In genomic region chr18:23336072-23336471, GRCh38 we compare ENCODE assay signal across 28 cellular contexts.
DNase-seq lines count a peak whose midpoint lies in the region; FAIRE-seq and TF ChIP-seq lines count a peak whose summit lies in the region.
"Had no signal": no experiment of that assay in that cellular context is flagged by ENCODE, and none has a peak within 500 bp of the region (broad histone marks: within the 10 kb centered on the region; RNA-seq: fewer than 3 reads in every experiment).

No MANE protein-coding gene starts in this region.

- H3K4me3 Mint-ChIP-seq in CD14-positive monocyte, result no peak overlapping the region
- H3K4me3 Mint-ChIP-seq: activated CD4-positive, alpha-beta memory T cell treated with anti-CD3 and anti-CD28 coated beads, Interleukin-2, amount 10 ng/mL, durations not matched to agents 7 days and 5 days; brain; T-helper 17 cell had no signal

- H3K36me3 ChIP-seq in GM23248 (ENCODE audit: low read depth), result no peaks in the 10 kb centered on the region
- H3K36me3 ChIP-seq in bronchial epithelial cell (ENCODE audit: control insufficient read depth, insufficient read depth, low read length), result no peaks in the 10 kb centered on the region
- H3K36me3 ChIP-seq: HAP-1 had no signal

- peak overlapping the region in 1 of 7 donors; percentile 61 for H3K27ac Mint-ChIP-seq in CD14-positive monocyte
- H3K27ac Mint-ChIP-seq: activated CD4-positive, alpha-beta memory T cell treated with anti-CD3 and anti-CD28 coated beads, Interleukin-2, amount 10 ng/mL, durations not matched to agents 7 days and 5 days; T-helper 17 cell had no signal

- no peaks in the 10 kb centered on the region for H3K9me3 ChIP-seq in GM23248 (ENCODE audit: low read depth)
- H3K9me3 ChIP-seq: Caco-2, HAP-1, tibial artery had no signal

- in situ Hi-C loops in GM23248 (cut with MboI), result no loop called here

- H3F3A ChIP-seq in GM23248 (ENCODE audit: insufficient read depth), result no peaks in the 10 kb centered on the region

- H3K4me2 ChIP-seq in GM23248 (ENCODE audit: unreplicated experiment), result no peak overlapping the region
- H3K4me2 ChIP-seq: PC-9 had no signal

- FAIRE-seq in bronchial epithelial cell (lab: Jason Lieb, UNC), result no peak

- WGBS in GM23248 (ENCODE audit: low coverage in 1 of 2, low lambda C conversion rate in 2 of 2, missing lambda C conversion rate in 2 of 2), 2 experiments, result 30 to 31% methylated on average over 6 of the region's 6 CpGs

- no peaks in the 10 kb centered on the region for H3K27me3 ChIP-seq in GM23248 (replicated peaks; ENCODE audit: insufficient read depth)
- H3K27me3 ChIP-seq in bronchial epithelial cell (ENCODE audit: control insufficient read depth, insufficient read depth, low read length), result no peaks in the 10 kb centered on the region
- H3K27me3 ChIP-seq: tibial artery had no signal

- intact Hi-C loops in CD14-positive monocyte (cut with micrococcal nuclease), result loop anchor here in 1 of 2 donors (10.0 kb wide), 1 partner anchor 181 kb away; no protein-coding TSS in a partner anchor

- H3K9me2 ChIP-seq in GM23248 (ENCODE audit: insufficient read depth), result no peaks in the 10 kb centered on the region

- H3K27ac ChIP-seq in GM23248, result no peak overlapping the region
- H3K27ac ChIP-seq: C4-2B, PC-9, tibial artery had no signal

- H3K79me2 ChIP-seq in GM23248 (ENCODE audit: insufficient read depth), result no peaks in the 10 kb centered on the region

- TF ChIP-seq CTCF in bronchial epithelial cell (IDR thresholded peaks at IDR 0.05; ENCODE audit: insufficient read depth, low read length, severe bottlenecking) (no peak), fibroblast of villous mesenchyme (IDR thresholded peaks at IDR 0.05; ENCODE audit: insufficient read depth, low read depth, low read length) (no peak), CD14-positive monocyte (IDR thresholded peaks at IDR 0.05) (no peak)

- H3K4me1 ChIP-seq in GM23248 (ENCODE audit: insufficient read depth), result peaks cover under 1% of the 10 kb centered on the region; the same call in 1 of the 2 replicates
- H3K4me1 ChIP-seq: Caco-2, HAP-1 had no signal

- peak; percentile 20 for DNase-seq in GM23248
- peak; percentile 78 for DNase-seq in bronchial epithelial cell (ENCODE audit: low read depth)
- peak; percentile 47 for DNase-seq in fibroblast of villous mesenchyme (ENCODE audit: low read depth)
- DNase-seq in lung microvascular endothelial cell (ENCODE audit: low read depth in 2 of 2), result peak; percentile 93 to 99
- DNase-seq in CD14-positive monocyte (ENCODE audit: low spot score), result no peak
- no peak for DNase-seq in HT-29 (ENCODE audit: low spot score)
- no peak for DNase-seq in NCI-H510A (lab: John Stamatoyannopoulos, UW)
- DNase-seq: activated CD4-positive, alpha-beta memory T cell treated with anti-CD3 and anti-CD28 coated beads, Interleukin-2, amount 10 ng/mL, durations not matched to agents 7 days and 5 days; activated CD8-positive, alpha-beta memory T cell treated with anti-CD3 and anti-CD28 coated beads, Interleukin-2, amount 50 U/mL, for 4 hours; activated naive CD4-positive, alpha-beta T cell treated with anti-CD3 and anti-CD28 coated beads, Interleukin-2, amount 50 U/mL, for 16 hours; amniotic stem cell; Caco-2; DMS79; effector CD4-positive, alpha-beta T cell; foreskin melanocyte; GDM1; Kasumi-1; NCI-H1436; NCI-H2081; NCI-H69; PC-9; stimulated activated CD4-positive, alpha-beta T cell treated with anti-CD3 and anti-CD28 coated beads, Interleukin-15, amount 100 ng/mL, for 24 hours; stimulated activated CD4-positive, alpha-beta T cell treated with anti-CD3 and anti-CD28 coated beads, Interleukin-4, amount 100 ng/mL, for 4 hours; T-helper 17 cell; tibial artery had no signal

- H3K36me3 Mint-ChIP-seq in CD14-positive monocyte, result peaks cover 3 to 8% of the 10 kb centered on the region in 2 donors

- H3K4me1 Mint-ChIP-seq in CD14-positive monocyte, result no peaks in the 10 kb centered on the region
- H3K4me1 Mint-ChIP-seq: activated CD4-positive, alpha-beta memory T cell treated with anti-CD3 and anti-CD28 coated beads, Interleukin-2, amount 10 ng/mL, durations not matched to agents 7 days and 5 days had no signal

- H3K9ac ChIP-seq in GM23248, result no peak overlapping the region

- peaks cover 0 to 1% (median 0%) of the 10 kb centered on the region in 3 donors for H3K27me3 Mint-ChIP-seq in CD14-positive monocyte (ENCODE audit: low read depth in 3 of 3)
- H3K27me3 Mint-ChIP-seq: activated CD4-positive, alpha-beta memory T cell treated with anti-CD3 and anti-CD28 coated beads, Interleukin-2, amount 10 ng/mL, durations not matched to agents 7 days and 5 days; T-helper 17 cell had no signal

- H4K20me1 ChIP-seq in GM23248 (ENCODE audit: insufficient read depth), result no peaks in the 10 kb centered on the region

- H2AFZ ChIP-seq in GM23248, result no peak overlapping the region
- H2AFZ ChIP-seq: PC-9 had no signal

- H3K4me3 ChIP-seq in GM23248 (no peak overlapping the region), bronchial epithelial cell (ENCODE audit: low read depth, low read length) (no peak overlapping the region), fibroblast of villous mesenchyme (ENCODE audit: low read depth, low read length) (no peak overlapping the region)
- H3K4me3 ChIP-seq: HAP-1, PC-9, tibial artery had no signal

- no peaks in the 10 kb centered on the region for H3K9me3 Mint-ChIP-seq in CD14-positive monocyte
- H3K9me3 Mint-ChIP-seq: activated CD4-positive, alpha-beta memory T cell treated with anti-CD3 and anti-CD28 coated beads, Interleukin-2, amount 10 ng/mL, durations not matched to agents 7 days and 5 days had no signal

Comparison
In these comparisons a context has a peak if more than half of its experiments do, and no peak if none do; other contexts are left out.
1. DNase-seq: peak in GM23248 (single experiment), bronchial epithelial cell (single experiment), fibroblast of villous mesenchyme (single experiment) and lung microvascular endothelial cell (2 of 2); none in CD14-positive monocyte (single experiment), HT-29 (single experiment) and NCI-H510A (single experiment).